8 cellular contexts compared by ENCODE assay signal in genomic region chr9:123269316-123269715, GRCh38. TPM values are rescaled to one million over a fixed set of nuclear protein-coding genes. Genes with fewer than 3 reads are reported as not detected.
DNase-seq lines count a peak whose midpoint lies in the region; ATAC-seq and TF ChIP-seq lines count a peak whose summit lies in the region.

No MANE protein-coding gene starts in this region.

- peak overlapping the region; percentile 75 for H3K4me3 Mint-ChIP-seq in activated naive CD8-positive, alpha-beta T cell treated with anti-CD3 and anti-CD28 coated beads, Interleukin-2, amount 10 ng/mL, durations not matched to agents 7 days and 5 days

- intact Hi-C loops in Right ventricle myocardium inferior (cut with DNase I) = loop anchor here (10.0 kb wide), 1 partner anchor 75 kb away; no protein-coding TSS in a partner anchor
- intact Hi-C loops in Right ventricle myocardium superior (cut with DNase I) = no loop called here
- intact Hi-C loops in lower lobe of right lung (cut with DNase I) = no loop called here

- no peak for TF ChIP-seq CTCF in lower lobe of right lung (IDR thresholded peaks at IDR 0.05)
- TF ChIP-seq CTCF in upper lobe of left lung (IDR thresholded peaks at IDR 0.05) = no peak

- H3K27ac ChIP-seq in lower lobe of right lung (peak overlapping the region; percentile 57), upper lobe of left lung (peak overlapping the region in 3 of 4 donors; percentile 70 to 85 (median 78))

- peaks cover 8% of the 10 kb centered on the region for H3K36me3 Mint-ChIP-seq in activated naive CD8-positive, alpha-beta T cell treated with anti-CD3 and anti-CD28 coated beads, Interleukin-2, amount 10 ng/mL, durations not matched to agents 7 days and 5 days

- peak overlapping the region; percentile 60 for H3K27ac Mint-ChIP-seq in activated naive CD8-positive, alpha-beta T cell treated with anti-CD3 and anti-CD28 coated beads, Interleukin-2, amount 10 ng/mL, durations not matched to agents 7 days and 5 days

- WGBS in upper lobe of left lung, 2 donors = 72 to 81% methylated on average over 5 to 7 of the region's 7 CpGs

- H3K9me3 Mint-ChIP-seq in activated naive CD8-positive, alpha-beta T cell treated with anti-CD3 and anti-CD28 coated beads, Interleukin-2, amount 10 ng/mL, durations not matched to agents 7 days and 5 days = no peaks in the 10 kb centered on the region

- H3K27me3 ChIP-seq in lower lobe of right lung (ENCODE audit: low read depth) = no peaks in the 10 kb centered on the region
- H3K27me3 ChIP-seq in upper lobe of left lung = no peaks in the 10 kb centered on the region

- ATAC-seq in Right ventricle myocardium inferior = no peak
- no peak for ATAC-seq in Right ventricle myocardium superior (ENCODE audit: poor library complexity)
- ATAC-seq in activated naive CD8-positive, alpha-beta T cell treated with anti-CD3 and anti-CD28 coated beads, Interleukin-2, amount 10 ng/mL, durations not matched to agents 7 days and 5 days (ENCODE audit: low read depth) = no peak
- no peak for ATAC-seq in lower lobe of right lung
- ATAC-seq in upper lobe of left lung (ENCODE audit: low FRiP score in 2 of 2) = no peak
- no peak for ATAC-seq in GM19328 (IDR thresholded peaks at IDR 0.05; ENCODE audit: unreplicated experiment)

- no peak for TF ChIP-seq POLR2A in upper lobe of left lung (IDR thresholded peaks at IDR 0.05)

- TF ChIP-seq EP300 in upper lobe of left lung (IDR thresholded peaks at IDR 0.05) = no peak

- POLR2A ChIA-PET in activated naive CD8-positive, alpha-beta T cell treated with anti-CD3 and anti-CD28 coated beads, Interleukin-2, amount 10 ng/mL, durations not matched to agents 7 days and 5 days (lab: Charles Lee) = interaction anchor here (0.7 to 0.9 kb wide), 2 partner anchors 24 to 70 kb away, joined by 3 to 7 read pairs; no protein-coding TSS in a partner anchor

- H3K36me3 ChIP-seq in lower lobe of right lung (no peaks in the 10 kb centered on the region), upper lobe of left lung (no peaks in the 10 kb centered on the region)

- DNase-seq in Right ventricle myocardium inferior (ENCODE audit: missing footprints) = peak; percentile 62
- DNase-seq in Right ventricle myocardium superior = no peak
- DNase-seq in activated naive CD8-positive, alpha-beta T cell treated with anti-CD3 and anti-CD28 coated beads, Interleukin-2, amount 10 ng/mL, durations not matched to agents 7 days and 5 days = no peak
- DNase-seq in lower lobe of right lung = no peak
- no peak for DNase-seq in upper lobe of left lung
- DNase-seq in superior temporal gyrus (ENCODE audit: extremely low spot score) = no peak
- no peak for DNase-seq in anterior cingulate cortex (lab: John Stamatoyannopoulos, UW)

- H3K27me3 Mint-ChIP-seq in activated naive CD8-positive, alpha-beta T cell treated with anti-CD3 and anti-CD28 coated beads, Interleukin-2, amount 10 ng/mL, durations not matched to agents 7 days and 5 days = peaks cover 7% of the 10 kb centered on the region

- H3K9me3 ChIP-seq in lower lobe of right lung = no peaks in the 10 kb centered on the region
- H3K9me3 ChIP-seq in upper lobe of left lung = no peaks in the 10 kb centered on the region

- H3K4me1 ChIP-seq in lower lobe of right lung (peaks cover 4% of the 10 kb centered on the region), upper lobe of left lung (peaks cover 11 to 21% (median 16%) of the 10 kb centered on the region in 4 donors)

- H3K4me3 ChIP-seq in lower lobe of right lung (peak overlapping the region; percentile 88), upper lobe of left lung (peak overlapping the region in 3 of 4 donors; percentile 86 to 95 (median 92))

- H3K4me1 Mint-ChIP-seq in activated naive CD8-positive, alpha-beta T cell treated with anti-CD3 and anti-CD28 coated beads, Interleukin-2, amount 10 ng/mL, durations not matched to agents 7 days and 5 days = peaks cover 24% of the 10 kb centered on the region

RNA-seq across cellular contexts. Expression of gene STRBP, which starts 0.9 kb away (rescaled TPM):
- total RNA-seq in Right ventricle myocardium inferior (21.6 TPM), Right ventricle myocardium superior (20.3 TPM), lower lobe of right lung (23.7 TPM), upper lobe of left lung (10 to 100 TPM; 10.2 to 61.8 (median 17.8) TPM)
- total RNA-seq in activated naive CD8-positive, alpha-beta T cell treated with anti-CD3 and anti-CD28 coated beads, Interleukin-2, amount 10 ng/mL, durations not matched to agents 7 days and 5 days = 10 to 100 TPM; 30.3 to 31.0 TPM
